Comparison of ENCODE assay signal across 10 cellular contexts in the genomic region with DNA sequence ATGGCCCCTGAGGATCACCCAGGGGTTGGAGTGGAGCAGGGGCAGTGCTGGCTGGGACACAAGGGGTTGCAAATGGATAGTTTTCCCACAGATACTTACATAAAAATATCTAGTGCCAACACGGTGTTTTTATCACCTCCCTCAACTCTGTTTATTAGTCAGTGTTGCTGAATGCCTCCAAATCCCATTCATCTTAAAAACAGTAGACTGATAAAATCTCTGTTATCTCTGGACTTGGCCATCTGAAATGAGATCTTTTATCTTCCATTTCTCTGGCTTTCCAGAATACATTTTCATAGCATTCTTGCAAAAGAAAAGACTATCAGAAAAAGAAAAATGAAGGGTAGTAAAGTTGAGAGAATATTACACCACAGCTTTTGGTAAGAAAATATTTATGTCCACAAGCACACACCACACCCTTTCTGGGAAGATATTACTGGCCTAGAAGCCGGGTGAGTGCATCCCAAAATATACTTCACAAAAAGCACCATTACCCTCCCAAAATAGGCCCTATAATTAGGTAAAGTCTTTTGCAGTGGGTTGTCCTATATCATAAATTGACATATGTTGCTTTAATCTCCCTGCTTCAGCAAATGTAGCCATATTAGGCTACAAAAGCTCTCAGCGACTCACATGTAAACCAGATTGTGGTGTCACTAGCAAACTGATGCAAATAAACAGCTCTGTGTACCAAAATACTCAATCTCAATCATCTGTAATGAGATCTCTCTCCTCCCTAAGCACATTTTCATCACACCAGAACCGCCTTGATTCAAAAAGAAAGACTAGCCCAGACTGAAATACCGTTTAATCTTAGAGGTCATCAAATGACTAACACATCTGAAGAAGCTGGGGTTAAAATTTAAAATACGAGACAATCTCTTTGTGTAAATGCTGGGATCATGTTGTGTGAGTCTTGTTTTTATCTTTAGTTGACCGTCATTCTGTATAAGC.
A peak's percentile ranks its signal among the peaks of the same experiment; 100 is the strongest.
DNase-seq lines count a peak whose midpoint lies in the region; ATAC-seq and TF ChIP-seq lines count a peak whose summit lies in the region.
"Had no signal": no experiment of that assay in that cellular context is flagged by ENCODE, and none has a peak within 500 bp of the region (broad histone marks: within the 10 kb centered on the region; RNA-seq: fewer than 3 reads in every experiment).

No MANE protein-coding gene starts in this region.

- H3K36me3 Mint-ChIP-seq in Caco-2 (ENCODE audit: insufficient read depth, unreplicated experiment): no peaks in the 10 kb centered on the region

- peak; percentile 15 for DNase-seq in NCI-H2227 treated with DMSO at 0.1 percent for 48 hours (lab: John Stamatoyannopoulos, UW)
- DNase-seq in NCI-H2227 (lab: John Stamatoyannopoulos, UW; ENCODE audit: unreplicated experiment): no peak
- no peak for DNase-seq in SK-N-MC (ENCODE audit: low read depth, low spot score)
- DNase-seq in fibroblast of lung (ENCODE audit: low read depth in 2 of 2): peak; percentile 26 to 63
- DNase-seq in stimulated activated naive CD8-positive, alpha-beta T cell treated with anti-CD3 and anti-CD28 coated beads, Interleukin-15, Interleukin-2, amounts not matched to agents 100 U/mL and 50 U/mL, for 24 hours: no peak
- DNase-seq in Caco-2: no peak
- no peak for DNase-seq in NCI-H187 (lab: John Stamatoyannopoulos, UW)
- DNase-seq: activated gamma-delta T cell treated with Interleukin-2 at 50 U/mL for 16 hours had no signal

- peaks cover 2% of the 10 kb centered on the region for H4K20me1 ChIP-seq in fibroblast of lung (ENCODE audit: control insufficient read depth, extremely low read depth, insufficient read depth, low read length)

- H3K27me3 ChIP-seq in fibroblast of lung (ENCODE audit: control insufficient read depth, insufficient read depth, low read length): no peaks in the 10 kb centered on the region
- H3K27me3 ChIP-seq in Caco-2 (replicated peaks; ENCODE audit: control insufficient read depth, insufficient read depth, low read length): no peaks in the 10 kb centered on the region

- H3K79me2 ChIP-seq in fibroblast of lung (ENCODE audit: control insufficient read depth, insufficient read depth, low read length): no peaks in the 10 kb centered on the region

- peaks cover 2% of the 10 kb centered on the region for H3K27me3 Mint-ChIP-seq in Caco-2 (ENCODE audit: insufficient read depth, unreplicated experiment)

- H3K4me1 ChIP-seq in fibroblast of lung (ENCODE audit: control insufficient read depth, extremely low read depth, insufficient read depth, low read length) (no peaks in the 10 kb centered on the region), Caco-2 (peaks cover 5% of the 10 kb centered on the region; the same call in 1 of the 2 replicates)
- H3K4me1 ChIP-seq: prostate gland had no signal

- H3K9me3 Mint-ChIP-seq in Caco-2 (ENCODE audit: unreplicated experiment): no peaks in the 10 kb centered on the region

- peak; percentile 26 for ATAC-seq in stimulated activated naive CD8-positive, alpha-beta T cell treated with anti-CD3 and anti-CD28 coated beads, Interleukin-15, Interleukin-2, amounts not matched to agents 100 U/mL and 50 U/mL, for 24 hours
- no peak for ATAC-seq in HG02840 (IDR thresholded peaks at IDR 0.05; ENCODE audit: low FRiP score, unreplicated experiment)

- no peaks in the 10 kb centered on the region for H3K4me1 Mint-ChIP-seq in Caco-2 (ENCODE audit: low read depth, unreplicated experiment)

- no TSS peak for BruUV-seq in Caco-2 (replicated peaks; lab: Mats Ljungman, UMichigan)

- H3K36me3 ChIP-seq in SK-N-MC (ENCODE audit: insufficient read depth, low read length) (peaks cover 22% of the 10 kb centered on the region), fibroblast of lung (ENCODE audit: control insufficient read depth, insufficient read depth, low read length) (no peaks in the 10 kb centered on the region), Caco-2 (ENCODE audit: control insufficient read depth, insufficient read depth, low read length) (no peaks in the 10 kb centered on the region)
- H3K36me3 ChIP-seq: prostate gland had no signal

- H3K9ac ChIP-seq in SK-N-MC (ENCODE audit: insufficient read length) (no peak overlapping the region), fibroblast of lung (ENCODE audit: insufficient read depth, low read length) (no peak overlapping the region)

- no peak overlapping the region for H2AFZ ChIP-seq in fibroblast of lung (ENCODE audit: low read length)

- intact Hi-C loops in Caco-2 (cut with micrococcal nuclease; ENCODE audit: unreplicated experiment): loop anchor here (1.0 kb wide), 1 partner anchor 221 kb away; no protein-coding TSS in a partner anchor

- H3K4me3 ChIP-seq in SK-N-MC (no peak overlapping the region), fibroblast of lung (replicated peaks in 1 of 4; ENCODE audit: control extremely low read depth in 1 of 4, insufficient read depth in 1 of 4, low read depth in 3 of 4, low read length in 4 of 4) (no peak overlapping the region), Caco-2 (ENCODE audit: low read depth, low read length) (no peak overlapping the region)
- H3K4me3 ChIP-seq: prostate gland had no signal

- H3K4me3 Mint-ChIP-seq in Caco-2 (ENCODE audit: unreplicated experiment): no peak overlapping the region

- H3K27ac ChIP-seq in SK-N-MC (peak overlapping the region; percentile 70; the same call in 1 of the 2 replicates), fibroblast of lung (ENCODE audit: insufficient read depth, low read length) (no peak overlapping the region)
- H3K27ac ChIP-seq: prostate gland had no signal

- CTCF ChIA-PET in Caco-2 (lab: Charles Lee): no interaction called here

- H3K27ac Mint-ChIP-seq in Caco-2 (ENCODE audit: unreplicated experiment): no peak overlapping the region

- no peak overlapping the region for H3K4me2 ChIP-seq in fibroblast of lung (ENCODE audit: extremely low read depth, insufficient read depth, low read length)

- POLR2A ChIA-PET in Caco-2 (lab: Charles Lee): no interaction called here

- H3K9me3 ChIP-seq in SK-N-MC (ENCODE audit: low read depth, low read length) (no peaks in the 10 kb centered on the region), fibroblast of lung (ENCODE audit: control insufficient read depth, insufficient read depth, low read depth, low read length) (no peaks in the 10 kb centered on the region), Caco-2 (no peaks in the 10 kb centered on the region)
- H3K9me3 ChIP-seq: prostate gland had no signal

- TF ChIP-seq CTCF in fibroblast of lung (conservative IDR thresholded peaks at IDR 0.05 in 1 of 2, IDR thresholded peaks at IDR 0.05 in 1 of 2; ENCODE audit: low read depth in 1 of 2, low read length in 2 of 2): no peak
- TF ChIP-seq CTCF in Caco-2 (IDR thresholded peaks at IDR 0.05; ENCODE audit: insufficient read depth in 1 of 2, low read depth in 1 of 2, low read length in 1 of 2, severe bottlenecking in 1 of 2, unreplicated experiment in 1 of 2): no peak

Comparison
In these comparisons a context has a peak if more than half of its experiments do, and no peak if none do; other contexts are left out.
1. DNase-seq: peak in NCI-H2227 treated with DMSO at 0.1 percent for 48 hours (single experiment) and fibroblast of lung (2 of 2); none in NCI-H2227 (single experiment), SK-N-MC (single experiment), stimulated activated naive CD8-positive, alpha-beta T cell treated with anti-CD3 and anti-CD28 coated beads, Interleukin-15, Interleukin-2, amounts not matched to agents 100 U/mL and 50 U/mL, for 24 hours (single experiment), Caco-2 (0 of 2) and NCI-H187 (0 of 2).